Comparison of ENCODE assay signal across 1 cellular context in genomic region chr21:14762734-14763694, GRCh38.
TF ChIP-seq lines count a peak whose summit lies in the region.

No MANE protein-coding gene starts in this region.

TF ChIP-seq in K562, 482 proteins besides CTCF, POLR2A, EP300 and RAD21 (continued from another document and continues in another):
- TF ChIP-seq, protein P1, sequence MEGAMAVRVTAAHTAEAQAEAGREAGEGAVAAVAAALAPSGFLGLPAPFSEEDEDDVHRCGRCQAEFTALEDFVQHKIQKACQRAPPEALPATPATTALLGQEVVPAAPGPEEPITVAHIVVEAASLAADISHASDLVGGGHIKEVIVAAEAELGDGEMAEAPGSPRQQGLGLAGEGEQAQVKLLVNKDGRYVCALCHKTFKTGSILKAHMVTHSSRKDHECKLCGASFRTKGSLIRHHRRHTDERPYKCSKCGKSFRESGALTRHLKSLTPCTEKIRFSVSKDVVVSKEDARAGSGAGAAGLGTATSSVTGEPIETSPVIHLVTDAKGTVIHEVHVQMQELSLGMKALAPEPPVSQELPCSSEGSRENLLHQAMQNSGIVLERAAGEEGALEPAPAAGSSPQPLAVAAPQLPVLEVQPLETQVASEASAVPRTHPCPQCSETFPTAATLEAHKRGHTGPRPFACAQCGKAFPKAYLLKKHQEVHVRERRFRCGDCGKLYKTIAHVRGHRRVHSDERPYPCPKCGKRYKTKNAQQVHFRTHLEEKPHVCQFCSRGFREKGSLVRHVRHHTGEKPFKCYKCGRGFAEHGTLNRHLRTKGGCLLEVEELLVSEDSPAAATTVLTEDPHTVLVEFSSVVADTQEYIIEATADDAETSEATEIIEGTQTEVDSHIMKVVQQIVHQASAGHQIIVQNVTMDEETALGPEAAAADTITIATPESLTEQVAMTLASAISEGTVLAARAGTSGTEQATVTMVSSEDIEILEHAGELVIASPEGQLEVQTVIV (CRISPR knock-in tag; IDR thresholded peaks at IDR 0.05; ENCODE audit: borderline replicate concordance), result no peak
- TF ChIP-seq ZEB2 (IDR thresholded peaks at IDR 0.05) (peak; percentile 90), PBX2 (CRISPR knock-in tag; IDR thresholded peaks at IDR 0.05; ENCODE audit: low read depth) (no peak), PBX2 (tag; conservative IDR thresholded peaks at IDR 0.05; ENCODE audit: low read depth) (peak; percentile 66; the same call in 1 of the 2 replicates), ZNF197 (CRISPR knock-in tag; IDR thresholded peaks at IDR 0.05; ENCODE audit: low read depth) (no peak), CHD2 (IDR thresholded peaks at IDR 0.05; ENCODE audit: low read depth, low read length) (no peak), SMARCB1 (IDR thresholded peaks at IDR 0.05; ENCODE audit: insufficient read length, low read depth) (no peak), PHF20 (IDR thresholded peaks at IDR 0.05; ENCODE audit: partially characterized antibody) (no peak), ZFP36 (IDR thresholded peaks at IDR 0.05; ENCODE audit: low read depth, low read length, partially characterized antibody) (no peak), SAP30 (IDR thresholded peaks at IDR 0.05; ENCODE audit: borderline replicate concordance, insufficient read depth, low read depth, low read length, poor library complexity, severe bottlenecking) (no peak), SMAD3 (CRISPR knock-in tag; conservative IDR thresholded peaks at IDR 0.05) (no peak), HCFC1 (IDR thresholded peaks at IDR 0.05; ENCODE audit: low read depth, low read length) (no peak), ZBTB1 (CRISPR knock-in tag; IDR thresholded peaks at IDR 0.05; ENCODE audit: borderline replicate concordance, low read depth) (no peak), EGR1 (conservative IDR thresholded peaks at IDR 0.05) (peak; percentile 80), ZNF785 (CRISPR knock-in tag; IDR thresholded peaks at IDR 0.05) (no peak), CEBPB (tag; IDR thresholded peaks at IDR 0.05) (no peak; the same call in 1 of the 2 replicates), RBM39 (optimal IDR thresholded peaks at IDR 0.05; ENCODE audit: low read depth, low read length) (no peak), TRIM28 (IDR thresholded peaks at IDR 0.05) (no peak), ZNF431 (CRISPR knock-in tag; IDR thresholded peaks at IDR 0.05) (no peak), YY1 (IDR thresholded peaks at IDR 0.05; ENCODE audit: borderline replicate concordance in 1 of 3, control insufficient read depth in 1 of 3, extremely low read depth in 1 of 3, insufficient read depth in 3 of 3, insufficient read length in 1 of 3, insufficient replicate concordance in 2 of 3, low read depth in 1 of 3, low read length in 2 of 3) (no peak), SIX5 (IDR thresholded peaks at IDR 0.05; ENCODE audit: borderline replicate concordance in 1 of 2, insufficient read depth in 1 of 2, low read depth in 1 of 2, low read length in 2 of 2) (no peak), FOXJ3 (CRISPR knock-in tag; IDR thresholded peaks at IDR 0.05) (no peak), ARID4B (CRISPR knock-in tag; IDR thresholded peaks at IDR 0.05) (no peak), NONO (IDR thresholded peaks at IDR 0.05; ENCODE audit: low read depth in 2 of 2, low read length in 1 of 2) (no peak), SMAD4 (CRISPR knock-in tag; conservative IDR thresholded peaks at IDR 0.05) (peak; percentile 89), KDM5B (IDR thresholded peaks at IDR 0.05; ENCODE audit: insufficient replicate concordance, low read depth, low read length) (peak; percentile 42), LARP7 (IDR thresholded peaks at IDR 0.05) (no peak; the same call in 1 of the 2 replicates), YBX1 (IDR thresholded peaks at IDR 0.05) (no peak), BRCA1 (IDR thresholded peaks at IDR 0.05) (no peak), BRCA1 (CRISPR knock-in tag; IDR thresholded peaks at IDR 0.05) (no peak), PHF21A (IDR thresholded peaks at IDR 0.05; ENCODE audit: borderline replicate concordance, low read depth) (peak; percentile 79; the same call in 1 of the 2 replicates), BRF1 (IDR thresholded peaks at IDR 0.05; ENCODE audit: borderline replicate concordance, extremely low read depth, insufficient read length) (no peak), RBM25 (IDR thresholded peaks at IDR 0.05; ENCODE audit: low read depth, low read length, severe bottlenecking) (no peak), ZNF77 (CRISPR knock-in tag; IDR thresholded peaks at IDR 0.05) (no peak), KLF6 (CRISPR knock-in tag; IDR thresholded peaks at IDR 0.05; ENCODE audit: borderline replicate concordance) (no peak), L3MBTL2 (IDR thresholded peaks at IDR 0.05) (peak; percentile 46; the same call in 1 of the 2 replicates)
- TF ChIP-seq, protein P2, sequence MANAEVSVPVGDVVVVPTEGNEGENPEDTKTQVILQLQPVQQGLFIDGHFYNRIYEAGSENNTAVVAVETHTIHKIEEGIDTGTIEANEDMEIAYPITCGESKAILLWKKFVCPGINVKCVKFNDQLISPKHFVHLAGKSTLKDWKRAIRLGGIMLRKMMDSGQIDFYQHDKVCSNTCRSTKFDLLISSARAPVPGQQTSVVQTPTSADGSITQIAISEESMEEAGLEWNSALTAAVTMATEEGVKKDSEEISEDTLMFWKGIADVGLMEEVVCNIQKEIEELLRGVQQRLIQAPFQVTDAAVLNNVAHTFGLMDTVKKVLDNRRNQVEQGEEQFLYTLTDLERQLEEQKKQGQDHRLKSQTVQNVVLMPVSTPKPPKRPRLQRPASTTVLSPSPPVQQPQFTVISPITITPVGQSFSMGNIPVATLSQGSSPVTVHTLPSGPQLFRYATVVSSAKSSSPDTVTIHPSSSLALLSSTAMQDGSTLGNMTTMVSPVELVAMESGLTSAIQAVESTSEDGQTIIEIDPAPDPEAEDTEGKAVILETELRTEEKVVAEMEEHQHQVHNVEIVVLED (CRISPR knock-in tag; IDR thresholded peaks at IDR 0.05), result no peak
- TF ChIP-seq, protein P3, sequence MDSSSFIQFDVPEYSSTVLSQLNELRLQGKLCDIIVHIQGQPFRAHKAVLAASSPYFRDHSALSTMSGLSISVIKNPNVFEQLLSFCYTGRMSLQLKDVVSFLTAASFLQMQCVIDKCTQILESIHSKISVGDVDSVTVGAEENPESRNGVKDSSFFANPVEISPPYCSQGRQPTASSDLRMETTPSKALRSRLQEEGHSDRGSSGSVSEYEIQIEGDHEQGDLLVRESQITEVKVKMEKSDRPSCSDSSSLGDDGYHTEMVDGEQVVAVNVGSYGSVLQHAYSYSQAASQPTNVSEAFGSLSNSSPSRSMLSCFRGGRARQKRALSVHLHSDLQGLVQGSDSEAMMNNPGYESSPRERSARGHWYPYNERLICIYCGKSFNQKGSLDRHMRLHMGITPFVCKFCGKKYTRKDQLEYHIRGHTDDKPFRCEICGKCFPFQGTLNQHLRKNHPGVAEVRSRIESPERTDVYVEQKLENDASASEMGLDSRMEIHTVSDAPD (CRISPR knock-in tag; IDR thresholded peaks at IDR 0.05), result no peak
- TF ChIP-seq, protein P4, sequence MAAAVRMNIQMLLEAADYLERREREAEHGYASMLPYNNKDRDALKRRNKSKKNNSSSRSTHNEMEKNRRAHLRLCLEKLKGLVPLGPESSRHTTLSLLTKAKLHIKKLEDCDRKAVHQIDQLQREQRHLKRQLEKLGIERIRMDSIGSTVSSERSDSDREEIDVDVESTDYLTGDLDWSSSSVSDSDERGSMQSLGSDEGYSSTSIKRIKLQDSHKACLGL (CRISPR knock-in tag; IDR thresholded peaks at IDR 0.05; ENCODE audit: borderline replicate concordance, poor library complexity, severe bottlenecking), result no peak
- TF ChIP-seq, protein P5, sequence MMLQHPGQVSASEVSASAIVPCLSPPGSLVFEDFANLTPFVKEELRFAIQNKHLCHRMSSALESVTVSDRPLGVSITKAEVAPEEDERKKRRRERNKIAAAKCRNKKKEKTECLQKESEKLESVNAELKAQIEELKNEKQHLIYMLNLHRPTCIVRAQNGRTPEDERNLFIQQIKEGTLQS (IDR thresholded peaks at IDR 0.05), result no peak
- TF ChIP-seq, protein P5 (CRISPR knock-in tag; conservative IDR thresholded peaks at IDR 0.05), result no peak
- TF ChIP-seq, protein P6, sequence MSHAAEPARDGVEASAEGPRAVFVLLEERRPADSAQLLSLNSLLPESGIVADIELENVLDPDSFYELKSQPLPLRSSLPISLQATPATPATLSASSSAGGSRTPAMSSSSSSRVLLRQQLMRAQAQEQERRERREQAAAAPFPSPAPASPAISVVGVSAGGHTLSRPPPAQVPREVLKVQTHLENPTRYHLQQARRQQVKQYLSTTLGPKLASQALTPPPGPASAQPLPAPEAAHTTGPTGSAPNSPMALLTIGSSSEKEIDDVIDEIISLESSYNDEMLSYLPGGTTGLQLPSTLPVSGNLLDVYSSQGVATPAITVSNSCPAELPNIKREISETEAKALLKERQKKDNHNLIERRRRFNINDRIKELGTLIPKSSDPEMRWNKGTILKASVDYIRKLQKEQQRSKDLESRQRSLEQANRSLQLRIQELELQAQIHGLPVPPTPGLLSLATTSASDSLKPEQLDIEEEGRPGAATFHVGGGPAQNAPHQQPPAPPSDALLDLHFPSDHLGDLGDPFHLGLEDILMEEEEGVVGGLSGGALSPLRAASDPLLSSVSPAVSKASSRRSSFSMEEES (CRISPR knock-in tag; IDR thresholded peaks at IDR 0.05), result no peak
- TF ChIP-seq, protein P7, sequence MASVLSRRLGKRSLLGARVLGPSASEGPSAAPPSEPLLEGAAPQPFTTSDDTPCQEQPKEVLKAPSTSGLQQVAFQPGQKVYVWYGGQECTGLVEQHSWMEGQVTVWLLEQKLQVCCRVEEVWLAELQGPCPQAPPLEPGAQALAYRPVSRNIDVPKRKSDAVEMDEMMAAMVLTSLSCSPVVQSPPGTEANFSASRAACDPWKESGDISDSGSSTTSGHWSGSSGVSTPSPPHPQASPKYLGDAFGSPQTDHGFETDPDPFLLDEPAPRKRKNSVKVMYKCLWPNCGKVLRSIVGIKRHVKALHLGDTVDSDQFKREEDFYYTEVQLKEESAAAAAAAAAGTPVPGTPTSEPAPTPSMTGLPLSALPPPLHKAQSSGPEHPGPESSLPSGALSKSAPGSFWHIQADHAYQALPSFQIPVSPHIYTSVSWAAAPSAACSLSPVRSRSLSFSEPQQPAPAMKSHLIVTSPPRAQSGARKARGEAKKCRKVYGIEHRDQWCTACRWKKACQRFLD (CRISPR knock-in tag; IDR thresholded peaks at IDR 0.05), result peak; percentile 24; the same call in 1 of the 2 replicates
- TF ChIP-seq, protein P8, sequence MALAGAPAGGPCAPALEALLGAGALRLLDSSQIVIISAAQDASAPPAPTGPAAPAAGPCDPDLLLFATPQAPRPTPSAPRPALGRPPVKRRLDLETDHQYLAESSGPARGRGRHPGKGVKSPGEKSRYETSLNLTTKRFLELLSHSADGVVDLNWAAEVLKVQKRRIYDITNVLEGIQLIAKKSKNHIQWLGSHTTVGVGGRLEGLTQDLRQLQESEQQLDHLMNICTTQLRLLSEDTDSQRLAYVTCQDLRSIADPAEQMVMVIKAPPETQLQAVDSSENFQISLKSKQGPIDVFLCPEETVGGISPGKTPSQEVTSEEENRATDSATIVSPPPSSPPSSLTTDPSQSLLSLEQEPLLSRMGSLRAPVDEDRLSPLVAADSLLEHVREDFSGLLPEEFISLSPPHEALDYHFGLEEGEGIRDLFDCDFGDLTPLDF (CRISPR knock-in tag; IDR thresholded peaks at IDR 0.05), result no peak
